ENCODE assay signal across 20 cellular contexts in genomic region chr6:8991844-8992243, GRCh38.
"Had no signal": no experiment of that assay in that cellular context is flagged by ENCODE, and none has a peak within 500 bp of the region (broad histone marks: within the 10 kb centered on the region; RNA-seq: fewer than 3 reads in every experiment).

No MANE protein-coding gene starts in this region.

- H3K4me3 ChIP-seq: coronary artery, dorsolateral prefrontal cortex, esophagus muscularis mucosa, heart left ventricle, hepatocyte, left lung, lower lobe of right lung had no signal

- H3K36me3 ChIP-seq: esophagus muscularis mucosa, heart left ventricle, left lung, lower lobe of right lung had no signal

- DNase-seq: dermis blood vessel endothelial cell; dorsolateral prefrontal cortex; effector CD4-positive, alpha-beta T cell; effector memory CD4-positive, alpha-beta T cell; foreskin keratinocyte; heart left ventricle; hypothalamus; immature natural killer cell; islet precursor cell; kidney; kidney glomerular epithelial cell; left lung; left ventricle myocardium superior; lower lobe of right lung; mesenchymal stem cell; midbrain; naive B cell had no signal

- H3K36me3 Mint-ChIP-seq: immature natural killer cell, naive B cell had no signal

- H3K4me1 ChIP-seq: esophagus muscularis mucosa, foreskin keratinocyte, heart left ventricle, left lung, lower lobe of right lung had no signal

- H3K27ac Mint-ChIP-seq: immature natural killer cell, naive B cell had no signal

- H3K4me3 Mint-ChIP-seq: immature natural killer cell, naive B cell had no signal

- H3K27ac ChIP-seq: coronary artery, dorsolateral prefrontal cortex, esophagus muscularis mucosa, foreskin keratinocyte, heart left ventricle, hepatocyte, left lung, lower lobe of right lung had no signal

- ATAC-seq: foreskin keratinocyte, heart left ventricle, left lung, left ventricle myocardium superior, lower lobe of right lung had no signal

- H3K27me3 ChIP-seq: foreskin keratinocyte, hepatocyte, left lung had no signal

- H3K4me1 Mint-ChIP-seq: immature natural killer cell, naive B cell had no signal

- H3K9me3 ChIP-seq: esophagus muscularis mucosa, heart left ventricle, left lung, lower lobe of right lung had no signal
